In genomic region chr1:29289493-29289892, GRCh38 we compare ENCODE assay signal across 18 cellular contexts. TPM values are rescaled to one million over a fixed set of nuclear protein-coding genes. Genes with fewer than 3 reads are reported as not detected.
DNase-seq lines count a peak whose midpoint lies in the region; ATAC-seq, FAIRE-seq and TF ChIP-seq lines count a peak whose summit lies in the region.
"Had no signal": no experiment of that assay in that cellular context is flagged by ENCODE, and none has a peak within 500 bp of the region (broad histone marks: within the 10 kb centered on the region; RNA-seq: fewer than 3 reads in every experiment).

No MANE protein-coding gene starts in this region.

- H3K27ac Mint-ChIP-seq in MCF 10A (ENCODE audit: low read depth, unreplicated experiment) (peak overlapping the region; percentile 70), glutamatergic neuron (ENCODE audit: unreplicated experiment) (no peak overlapping the region)
- H3K27ac Mint-ChIP-seq: CD14-positive monocyte; CD8-positive, alpha-beta T cell; HFFc6 had no signal

- no peak overlapping the region for H3K4me3 ChIP-seq in breast epithelium
- H3K4me3 ChIP-seq in sigmoid colon = no peak overlapping the region

- BruUV-seq in MCF 10A (replicated peaks; lab: Mats Ljungman, UMichigan) = no TSS peak

- H3K4me1 Mint-ChIP-seq in MCF 10A (ENCODE audit: insufficient read depth, unreplicated experiment) (no peaks in the 10 kb centered on the region), glutamatergic neuron (ENCODE audit: low read depth, unreplicated experiment) (no peaks in the 10 kb centered on the region)

- H3K36me3 Mint-ChIP-seq in MCF 10A (ENCODE audit: insufficient read depth, unreplicated experiment) (peaks cover 25% of the 10 kb centered on the region), glutamatergic neuron (ENCODE audit: unreplicated experiment) (no peaks in the 10 kb centered on the region)
- H3K36me3 Mint-ChIP-seq: CD14-positive monocyte; CD8-positive, alpha-beta T cell had no signal

- POLR2A ChIA-PET in MCF 10A (lab: Yijun Ruan, JAX) = no interaction called here

- no peaks in the 10 kb centered on the region for H3K27me3 ChIP-seq in breast epithelium
- H3K27me3 ChIP-seq in sigmoid colon = no peaks in the 10 kb centered on the region

- no peak for ATAC-seq in HG02840 (IDR thresholded peaks at IDR 0.05; ENCODE audit: low FRiP score, unreplicated experiment)
- ATAC-seq: CD8-positive, alpha-beta T cell had no signal

- TF ChIP-seq POLR2A in breast epithelium (IDR thresholded peaks at IDR 0.05) (no peak), sigmoid colon (IDR thresholded peaks at IDR 0.05) (no peak)

- H3K27ac ChIP-seq in breast epithelium (no peak overlapping the region), sigmoid colon (no peak overlapping the region)
- H3K27ac ChIP-seq: 22Rv1, HL-60 had no signal

- H3K4me1 ChIP-seq in breast epithelium = no peaks in the 10 kb centered on the region
- peaks cover 0 to 23% (median 16%) of the 10 kb centered on the region in 4 donors for H3K4me1 ChIP-seq in sigmoid colon

- H3K4me3 Mint-ChIP-seq in MCF 10A (ENCODE audit: unreplicated experiment) (no peak overlapping the region), glutamatergic neuron (ENCODE audit: unreplicated experiment) (no peak overlapping the region)
- H3K4me3 Mint-ChIP-seq: CD14-positive monocyte; CD8-positive, alpha-beta T cell; HFFc6 had no signal

- CTCF ChIA-PET in MCF 10A (lab: Yijun Ruan, JAX) = no interaction called here

- FAIRE-seq in urothelium cell line (lab: Jason Lieb, UNC) = no peak
- FAIRE-seq: GM19239, H1 had no signal

- no peak for TF ChIP-seq EP300 in sigmoid colon (IDR thresholded peaks at IDR 0.05)

- WGBS in sigmoid colon, 2 donors = 91 to 92% methylated on average over 11 of the region's 11 CpGs

- no peaks in the 10 kb centered on the region for H3K27me3 Mint-ChIP-seq in MCF 10A (ENCODE audit: insufficient read depth, unreplicated experiment)
- peaks cover 4% of the 10 kb centered on the region for H3K27me3 Mint-ChIP-seq in glutamatergic neuron (ENCODE audit: unreplicated experiment)

- intact Hi-C loops in MCF 10A (cut with micrococcal nuclease) (no loop called here), breast epithelium (cut with DNase I; ENCODE audit: low total_unique reads) (no loop called here), sigmoid colon (cut with DNase I) (no loop called here)

- no peaks in the 10 kb centered on the region for H3K36me3 ChIP-seq in breast epithelium
- H3K36me3 ChIP-seq in sigmoid colon = no peaks in the 10 kb centered on the region

- no peaks in the 10 kb centered on the region for H3K9me3 Mint-ChIP-seq in MCF 10A (ENCODE audit: unreplicated experiment)
- H3K9me3 Mint-ChIP-seq in glutamatergic neuron (ENCODE audit: unreplicated experiment) = peaks cover 3% of the 10 kb centered on the region
- H3K9me3 Mint-ChIP-seq: CD8-positive, alpha-beta T cell; HFFc6 had no signal

- DNase-seq in MCF 10A (ENCODE audit: unreplicated experiment) (no peak), breast epithelium (ENCODE audit: low spot score in 2 of 2) (no peak), islet precursor cell (peak; percentile 29), sigmoid colon (peak; percentile 38), urothelium cell line (ENCODE audit: low spot score) (no peak), glutamatergic neuron (no peak)
- DNase-seq: CD8-positive, alpha-beta T cell; COR-L47; DND-41; GDM1; HCEC 1CT; HFFc6 had no signal

- TF ChIP-seq CTCF in MCF 10A (IDR thresholded peaks at IDR 0.05; ENCODE audit: unreplicated experiment) (no peak), breast epithelium (IDR thresholded peaks at IDR 0.05) (no peak), sigmoid colon (IDR thresholded peaks at IDR 0.05) (no peak), glutamatergic neuron (IDR thresholded peaks at IDR 0.05; ENCODE audit: partially characterized antibody, unreplicated experiment) (no peak)

- H3K9me3 ChIP-seq in breast epithelium (no peaks in the 10 kb centered on the region), sigmoid colon (no peaks in the 10 kb centered on the region)

RNA-seq across cellular contexts. Expression of gene PTPRU, which starts 53.2 kb away (rescaled TPM):
- 24.1 and 26.8 TPM in 2 replicates for total RNA-seq in MCF 10A (2022)
- 10 to 100 TPM; 16.0 to 33.1 (median 32.5) TPM for total RNA-seq in breast epithelium
- total RNA-seq in sigmoid colon = 10 to 100 TPM in 3 of 4 donors, 1 to 10 TPM in 1; 8.2 to 35.7 (median 25.1) TPM
- polyA plus RNA-seq in sigmoid colon = 1 to 10 TPM in 2 of 3 donors, under 1 TPM in 1; 0.92 to 7.9 (median 1.8) TPM
- 92.5 TPM for total RNA-seq in glutamatergic neuron (ENCODE audit: unreplicated experiment)

RNA-seq across cellular contexts. Expression of gene MECR, which starts 58.8 kb away (rescaled TPM):
- 46.2 and 59.1 TPM in 2 replicates for total RNA-seq in MCF 10A (2022)
- 10 to 100 TPM; 21.0 to 23.3 (median 21.3) TPM for total RNA-seq in breast epithelium
- total RNA-seq in sigmoid colon = 10 to 100 TPM in 3 of 4 donors, 1 to 10 TPM in 1; 9.2 to 26.6 (median 18.5) TPM
- polyA plus RNA-seq in sigmoid colon = 10 to 100 TPM; 10.4 to 17.7 (median 12.6) TPM
- 21.4 TPM for total RNA-seq in glutamatergic neuron (ENCODE audit: unreplicated experiment)

Comparison
In these comparisons a context has a peak if more than half of its experiments do, and no peak if none do; other contexts are left out.
1. DNase-seq: peak in islet precursor cell (single experiment) and sigmoid colon (single experiment); none in MCF 10A (single experiment), breast epithelium (0 of 2), urothelium cell line (single experiment) and glutamatergic neuron (single experiment).